21 cellular contexts compared by ENCODE assay signal in genomic region chr2:65411056-65411795, GRCh38. TPM values are rescaled to one million over a fixed set of nuclear protein-coding genes. Genes with fewer than 3 reads are reported as not detected.
DNase-seq lines count a peak whose midpoint lies in the region; ATAC-seq and TF ChIP-seq lines count a peak whose summit lies in the region.
"Had no signal": no experiment of that assay in that cellular context is flagged by ENCODE, and none has a peak within 500 bp of the region (broad histone marks: within the 10 kb centered on the region; RNA-seq: fewer than 3 reads in every experiment).

No MANE protein-coding gene starts in this region.

- intact Hi-C loops in colonic mucosa (cut with DNase I), result no loop called here

- TF ChIP-seq CTCF in C4-2B (conservative IDR thresholded peaks at IDR 0.05) (no peak), colonic mucosa (IDR thresholded peaks at IDR 0.05) (no peak)

- H3K27ac ChIP-seq in C4-2B (peak overlapping the region; percentile 78), colonic mucosa (peak overlapping the region; percentile 79), caudate nucleus (ENCODE audit: low read depth, low read length) (no peak overlapping the region)
- H3K27ac ChIP-seq: esophagus squamous epithelium, gastroesophageal sphincter, upper lobe of left lung had no signal

- DNase-seq in LoVo (ENCODE audit: low spot score), result peak; percentile 87
- DNase-seq in colonic mucosa, result peak; percentile 77
- DNase-seq in mucosa of gallbladder (ENCODE audit: low spot score), result peak; percentile 36
- DNase-seq in T-helper 2 cell, result no peak
- DNase-seq in caudate nucleus (lab: John Stamatoyannopoulos, UW), result no peak
- no peak for DNase-seq in NCI-H1048 (lab: John Stamatoyannopoulos, UW)
- DNase-seq: activated CD8-positive, alpha-beta T cell treated with anti-CD3 and anti-CD28 coated beads, Interleukin-2, amount 10 ng/mL, durations not matched to agents 7 days and 5 days; activated gamma-delta T cell treated with Interleukin-2 at 50 U/mL for 16 hours; effector memory CD8-positive, alpha-beta T cell; esophagus squamous epithelium; kidney; natural killer cell; NCI-H1105 treated with DMSO at 0.1 percent for 48 hours; NCI-H524; right cardiac atrium had no signal

- H3K27me3 ChIP-seq in colonic mucosa, result no peaks in the 10 kb centered on the region
- H3K27me3 ChIP-seq: esophagus squamous epithelium, gastroesophageal sphincter, upper lobe of left lung had no signal

- peak overlapping the region in 1 of 2 donors; percentile 35 for H3K9ac ChIP-seq in colonic mucosa (ENCODE audit: low read depth in 2 of 2, low read length in 2 of 2)

- H3K9me3 ChIP-seq in colonic mucosa, result no peaks in the 10 kb centered on the region
- H3K9me3 ChIP-seq: esophagus squamous epithelium, gastroesophageal sphincter, HAP-1, upper lobe of left lung had no signal

- no peak overlapping the region for H3K4me3 ChIP-seq in colonic mucosa
- H3K4me3 ChIP-seq: esophagus squamous epithelium, gastroesophageal sphincter, HAP-1, upper lobe of left lung had no signal

- peaks cover 17% of the 10 kb centered on the region for H3K4me1 ChIP-seq in colonic mucosa

- H3K36me3 ChIP-seq in colonic mucosa, result no peaks in the 10 kb centered on the region
- H3K36me3 ChIP-seq: esophagus squamous epithelium, gastroesophageal sphincter, HAP-1, upper lobe of left lung had no signal

- no peak for ATAC-seq in HG03139 (IDR thresholded peaks at IDR 0.05; ENCODE audit: unreplicated experiment)
- ATAC-seq: activated CD4-positive, CD25-positive, alpha-beta regulatory T cell treated with anti-CD3 and anti-CD28 coated beads, Interleukin-2, amount 50 U/mL, for 24 hours; activated CD8-positive, alpha-beta T cell treated with anti-CD3 and anti-CD28 coated beads, Interleukin-2, amount 10 ng/mL, durations not matched to agents 7 days and 5 days; effector memory CD8-positive, alpha-beta T cell; gastroesophageal sphincter; natural killer cell; right cardiac atrium had no signal

RNA-seq across cellular contexts. Expression of gene SPRED2, which starts 21.2 kb away (rescaled TPM):
- total RNA-seq in colonic mucosa (10 to 100 TPM; 36.9 to 47.8 TPM), mucosa of gallbladder (34.7 TPM)

Comparison
In these comparisons a context has a peak if more than half of its experiments do, and no peak if none do; other contexts are left out.
1. DNase-seq: peak in LoVo (single experiment), colonic mucosa (single experiment) and mucosa of gallbladder (single experiment); none in T-helper 2 cell (0 of 5), caudate nucleus (0 of 61) and NCI-H1048 (single experiment).